In the genomic region with DNA sequence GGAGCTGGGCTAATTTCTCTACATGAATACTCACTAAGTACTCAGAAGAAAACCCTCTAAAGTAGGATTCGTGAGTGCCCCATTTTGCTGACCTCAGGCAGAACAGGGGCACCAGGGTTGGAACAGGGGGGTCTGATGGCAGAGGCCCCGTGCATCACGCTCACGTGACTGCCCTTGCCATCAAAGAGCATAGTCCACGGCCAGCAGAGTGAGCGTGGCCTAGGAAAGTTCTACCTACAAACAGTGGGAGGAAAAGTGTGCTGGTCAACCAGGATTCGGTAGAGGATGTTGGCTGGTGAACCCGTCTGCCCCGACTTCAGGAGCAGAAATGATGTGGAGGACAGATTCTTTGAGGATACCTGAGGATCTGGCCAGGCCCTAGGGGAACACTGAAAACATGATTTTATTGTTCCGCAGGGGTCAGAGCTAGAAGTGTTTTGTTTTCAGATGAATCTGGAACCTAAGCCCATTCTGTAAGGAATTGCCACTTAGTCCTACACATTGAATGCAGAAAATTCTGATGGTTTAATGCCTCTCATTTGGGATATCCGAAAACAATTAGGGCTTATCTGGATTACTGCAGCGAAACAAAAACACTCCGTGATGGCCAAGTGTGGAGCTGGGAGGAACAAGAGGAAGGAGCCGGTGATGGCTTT, we compare ENCODE assay signal across 23 cellular contexts.
DNase-seq lines count a peak whose midpoint lies in the region; ATAC-seq, FAIRE-seq and TF ChIP-seq lines count a peak whose summit lies in the region.
"Had no signal": no experiment of that assay in that cellular context is flagged by ENCODE, and none has a peak within 500 bp of the region (broad histone marks: within the 10 kb centered on the region; RNA-seq: fewer than 3 reads in every experiment).

No MANE protein-coding gene starts in this region.

- H4K8ac ChIP-seq in IMR-90 (ENCODE audit: low read depth in 2 of 2, low read length in 2 of 2), result peak overlapping the region; percentile 51 to 87

- 63% methylated on average over 6 of the region's 14 CpGs; no CpG with 5 or more reads in 1 of the 2 experiments for WGBS in IMR-90 (ENCODE audit: extremely low coverage in 2 of 2, insufficient read length in 1 of 2), 2 experiments
- WGBS in adrenal gland, 4 donors, result 36 to 59% (median 44%) methylated on average over 13 to 14 of the region's 14 CpGs
- 83 to 92% methylated on average over 14 of the region's 14 CpGs for WGBS in sigmoid colon, 2 donors

- H3K27ac ChIP-seq in IMR-90 (ENCODE audit: insufficient read depth, low read length) (peak overlapping the region; percentile 79), adrenal gland (peak overlapping the region; percentile 40 to 97 (median 95)), keratinocyte (ENCODE audit: control insufficient read depth, insufficient read depth, low read length) (peak overlapping the region; percentile 5), sigmoid colon (no peak overlapping the region)
- H3K27ac ChIP-seq: heart right ventricle, psoas muscle had no signal

- TF ChIP-seq POLR2A in IMR-90 (IDR thresholded peaks at IDR 0.05; ENCODE audit: low read depth, low read length) (no peak), adrenal gland (IDR thresholded peaks at IDR 0.05) (peak; percentile 8 to 67), sigmoid colon (IDR thresholded peaks at IDR 0.05) (no peak)

- peak overlapping the region; percentile 78; the same call in 1 of the 2 replicates for H3K18ac ChIP-seq in IMR-90 (ENCODE audit: low read depth, low read length)

- H3K4me3 Mint-ChIP-seq in type B pancreatic cell, result no peak overlapping the region
- no peak overlapping the region for H3K4me3 Mint-ChIP-seq in immature natural killer cell
- H3K4me3 Mint-ChIP-seq: activated naive CD4-positive, alpha-beta T cell treated with anti-CD3 and anti-CD28 coated beads, Interleukin-2, amount 10 ng/mL, durations not matched to agents 7 days and 5 days; effector memory CD8-positive, alpha-beta T cell; nephron had no signal

- intact Hi-C loops in IMR-90 (cut with micrococcal nuclease), result no loop called here
- intact Hi-C loops in adrenal gland (cut with DNase I), result no loop called here
- intact Hi-C loops in sigmoid colon (cut with DNase I), result no loop called here

- H3K27me3 ChIP-seq in IMR-90 (ENCODE audit: control insufficient read depth, insufficient read depth, low read length) (no peaks in the 10 kb centered on the region), adrenal gland (no peaks in the 10 kb centered on the region), keratinocyte (ENCODE audit: control insufficient read depth, extremely low read depth, insufficient read depth, low read length) (no peaks in the 10 kb centered on the region), sigmoid colon (peaks cover 0 to 6% (median 0%) of the 10 kb centered on the region in 3 donors)

- H3K27me3 Mint-ChIP-seq in type B pancreatic cell (peaks cover 9% of the 10 kb centered on the region), immature natural killer cell (ENCODE audit: low read depth in 3 of 3) (peaks cover 0 to 2% (median 0%) of the 10 kb centered on the region in 3 donors)

- CTCF ChIA-PET in IMR-90 (lab: Yijun Ruan, JAX), result interaction anchor here (0.6 kb wide), 1 partner anchor 16 kb away, joined by 3 read pairs; no protein-coding TSS in a partner anchor

- peak overlapping the region; percentile 87 for H2BK20ac ChIP-seq in IMR-90 (ENCODE audit: low read depth, low read length)

- peak overlapping the region; percentile 67 for H2BK120ac ChIP-seq in IMR-90 (ENCODE audit: low read depth, low read length)

- no peaks in the 10 kb centered on the region for H3K36me3 Mint-ChIP-seq in type B pancreatic cell
- no peaks in the 10 kb centered on the region for H3K36me3 Mint-ChIP-seq in immature natural killer cell
- H3K36me3 Mint-ChIP-seq: activated naive CD4-positive, alpha-beta T cell treated with anti-CD3 and anti-CD28 coated beads, Interleukin-2, amount 10 ng/mL, durations not matched to agents 7 days and 5 days had no signal

- POLR2A ChIA-PET in IMR-90 (lab: Charles Lee; ENCODE audit: unreplicated experiment), result no interaction called here

- H4K5ac ChIP-seq in IMR-90 (ENCODE audit: low read depth, low read length), result peak overlapping the region; percentile 63

- no peak for TF ChIP-seq EP300 in sigmoid colon (IDR thresholded peaks at IDR 0.05)

- dilution Hi-C loops in IMR-90 (cut with HindIII; ENCODE audit: low sequenced_read_pairs, unreplicated experiment) (no loop called here), keratinocyte (cut with MboI; ENCODE audit: extremely low pct_ligation_motif_present, low sequenced_read_pairs) (no loop called here)

- peak overlapping the region; percentile 57; the same call in 1 of the 2 replicates for H3K14ac ChIP-seq in IMR-90 (replicated peaks; ENCODE audit: low read depth, low read length)

- peak overlapping the region; percentile 0 for H2AFZ ChIP-seq in IMR-90 (replicated peaks; ENCODE audit: low read length, poor library complexity)
- H2AFZ ChIP-seq in keratinocyte (ENCODE audit: control insufficient read depth, low read length), result no peak overlapping the region

- H3K9me1 ChIP-seq in IMR-90 (ENCODE audit: insufficient read depth, low read length) (no peaks in the 10 kb centered on the region), keratinocyte (ENCODE audit: control insufficient read depth, extremely low read depth, insufficient read depth, low read length) (no peaks in the 10 kb centered on the region)

- H3K9ac ChIP-seq in IMR-90 (ENCODE audit: low read depth, low read length), result no peak overlapping the region
- no peak overlapping the region for H3K9ac ChIP-seq in keratinocyte (ENCODE audit: control insufficient read depth, extremely low read depth, insufficient read depth, low read length)

- H3K23ac ChIP-seq in IMR-90 (ENCODE audit: low read depth, low read length), result peak overlapping the region; percentile 29; the same call in 1 of the 2 replicates

- H3K36me3 ChIP-seq in IMR-90 (ENCODE audit: control insufficient read depth, insufficient read depth, low read length), result no peaks in the 10 kb centered on the region
- no peaks in the 10 kb centered on the region for H3K36me3 ChIP-seq in adrenal gland (replicated peaks in 1 of 2)
- H3K36me3 ChIP-seq in keratinocyte (ENCODE audit: control insufficient read depth in 2 of 2, extremely low read depth in 1 of 2, insufficient read depth in 2 of 2, low read length in 2 of 2), result no peaks in the 10 kb centered on the region
- no peaks in the 10 kb centered on the region for H3K36me3 ChIP-seq in sigmoid colon
- H3K36me3 ChIP-seq: heart right ventricle had no signal

- no peak overlapping the region for H3K4me3 ChIP-seq in IMR-90 (ENCODE audit: insufficient read depth, low read depth, low read length)
- no peak overlapping the region for H3K4me3 ChIP-seq in adrenal gland
- no peak overlapping the region for H3K4me3 ChIP-seq in keratinocyte (ENCODE audit: control insufficient read depth in 2 of 3, extremely low read depth in 1 of 3, insufficient read depth in 2 of 3, low read depth in 1 of 3, low read length in 3 of 3)
- H3K4me3 ChIP-seq in sigmoid colon, result no peak overlapping the region
- H3K4me3 ChIP-seq: heart right ventricle, psoas muscle had no signal

- DNase-seq in IMR-90 (no peak), adrenal gland (peak in 4 of 7 donors; percentile 36 to 52 (median 40)), keratinocyte (ENCODE audit: low read depth, low spot score) (no peak), sigmoid colon (peak; percentile 46), germinal center (ENCODE audit: low spot score) (no peak), DMS153 treated with DMSO at 0.1 percent for 48 hours (lab: John Stamatoyannopoulos, UW; ENCODE audit: unreplicated experiment) (no peak), type B pancreatic cell (ENCODE audit: extremely low spot score, unreplicated experiment) (no peak), immature natural killer cell (no peak)
- DNase-seq: activated naive CD4-positive, alpha-beta T cell treated with anti-CD3 and anti-CD28 coated beads, Interleukin-2, amount 10 ng/mL, durations not matched to agents 7 days and 5 days; AML-193; aorta; COR-L47; effector memory CD8-positive, alpha-beta T cell; heart right ventricle; KG1; NCI-H1048; NCI-H2029 treated with DMSO at 0.1 percent for 48 hours; NCI-H446; stimulated activated CD4-positive, alpha-beta T cell treated with anti-CD3 and anti-CD28 coated beads, Interleukin-12 subunit alpha, Interleukin-12 subunit beta, amount 100 ng/mL, for 4 hours had no signal

- H2AK5ac ChIP-seq in IMR-90 (ENCODE audit: low read depth, low read length), result peak overlapping the region; percentile 70

- H3K4me1 ChIP-seq in IMR-90 (ENCODE audit: control insufficient read depth, insufficient read depth, low read length), result peaks cover 4% of the 10 kb centered on the region
- peaks cover 27 to 35% of the 10 kb centered on the region in 2 donors for H3K4me1 ChIP-seq in adrenal gland (replicated peaks in 1 of 2)
- H3K4me1 ChIP-seq in keratinocyte (ENCODE audit: control insufficient read depth, extremely low read depth, insufficient read depth, low read length), result peaks cover 12% of the 10 kb centered on the region
- no peaks in the 10 kb centered on the region for H3K4me1 ChIP-seq in sigmoid colon
- H3K4me1 ChIP-seq: heart right ventricle, psoas muscle had no signal

- no peaks in the 10 kb centered on the region for H3K79me1 ChIP-seq in IMR-90 (ENCODE audit: low read depth in 1 of 2, low read length in 2 of 2)

- no peak for FAIRE-seq in keratinocyte (lab: Jason Lieb, UNC)
- FAIRE-seq: GM18507, TTC549 had no signal

- H2AK9ac ChIP-seq in IMR-90 (replicated peaks; ENCODE audit: low read depth, low read length, poor library complexity), result peak overlapping the region; percentile 1

- H3K4me2 ChIP-seq in IMR-90 (ENCODE audit: low read depth, low read length) (no peak overlapping the region), keratinocyte (ENCODE audit: control insufficient read depth, extremely low read depth, insufficient read depth, low read depth, low read length) (peak overlapping the region; percentile 55)

- 0 out of 3 replicates have a peak overlapping the region, but pooled peaks have one; percentile 80 for H2BK15ac ChIP-seq in IMR-90 (ENCODE audit: low read depth, low read length)

- TF ChIP-seq RAD21 in IMR-90 (IDR thresholded peaks at IDR 0.05; ENCODE audit: low read length), result no peak

- H3K9me3 ChIP-seq in IMR-90 (ENCODE audit: control insufficient read depth, insufficient read depth, low read length), result peaks cover 20% of the 10 kb centered on the region
- H3K9me3 ChIP-seq in adrenal gland (replicated peaks in 1 of 3), result no peaks in the 10 kb centered on the region
- H3K9me3 ChIP-seq in keratinocyte (ENCODE audit: control insufficient read depth, low read depth, low read length), result no peaks in the 10 kb centered on the region
- H3K9me3 ChIP-seq in sigmoid colon, result no peaks in the 10 kb centered on the region
- H3K9me3 ChIP-seq: psoas muscle had no signal

- H3K56ac ChIP-seq in IMR-90 (ENCODE audit: extremely low read depth, insufficient read depth, low read length), result peak overlapping the region; percentile 65

- BruUV-seq in IMR-90 (replicated peaks; lab: Mats Ljungman, UMichigan), result no TSS peak

- H3K4me1 Mint-ChIP-seq in type B pancreatic cell (ENCODE audit: unreplicated experiment) (no peaks in the 10 kb centered on the region), immature natural killer cell (no peaks in the 10 kb centered on the region)

- H3K27ac Mint-ChIP-seq in type B pancreatic cell (no peak overlapping the region), immature natural killer cell (no peak overlapping the region)
- H3K27ac Mint-ChIP-seq: activated naive CD4-positive, alpha-beta T cell treated with anti-CD3 and anti-CD28 coated beads, Interleukin-2, amount 10 ng/mL, durations not matched to agents 7 days and 5 days; effector memory CD8-positive, alpha-beta T cell; nephron had no signal

- H4K91ac ChIP-seq in IMR-90 (ENCODE audit: insufficient read depth, low read depth, low read length), result peak overlapping the region; percentile 85

- no peak for TF ChIP-seq CTCF in IMR-90 (conservative IDR thresholded peaks at IDR 0.05; ENCODE audit: low read depth, low read length)
- TF ChIP-seq CTCF in adrenal gland (IDR thresholded peaks at IDR 0.05), result no peak
- TF ChIP-seq CTCF in keratinocyte (optimal IDR thresholded peaks at IDR 0.05 in 1 of 3, IDR thresholded peaks at IDR 0.05 in 1 of 3, conservative IDR thresholded peaks at IDR 0.05 in 1 of 3; ENCODE audit: extremely low read depth in 1 of 3, insufficient read depth in 2 of 3, low read length in 3 of 3), result no peak
- TF ChIP-seq CTCF in sigmoid colon (IDR thresholded peaks at IDR 0.05), result no peak
- no peak for TF ChIP-seq CTCF in type B pancreatic cell (conservative IDR thresholded peaks at IDR 0.05)

- peaks cover 4% of the 10 kb centered on the region for H3K9me3 Mint-ChIP-seq in type B pancreatic cell
- no peaks in the 10 kb centered on the region for H3K9me3 Mint-ChIP-seq in immature natural killer cell

- in situ Hi-C loops in IMR-90 (cut with MboI; ENCODE audit: low sequenced_read_pairs), result no loop called here

- H3K79me2 ChIP-seq in keratinocyte (ENCODE audit: control insufficient read depth, insufficient read depth, low read length), result no peaks in the 10 kb centered on the region

- no peaks in the 10 kb centered on the region for H4K20me1 ChIP-seq in IMR-90 (ENCODE audit: insufficient read depth, low read length)
- H4K20me1 ChIP-seq in keratinocyte (ENCODE audit: control insufficient read depth, extremely low read depth, insufficient read depth, low read length), result no peaks in the 10 kb centered on the region

- ATAC-seq in IMR-90 (ENCODE audit: low read depth), result no peak
- ATAC-seq: effector memory CD8-positive, alpha-beta T cell; heart right ventricle had no signal

- peak overlapping the region; percentile 92 for H3K4ac ChIP-seq in IMR-90 (ENCODE audit: low read depth, low read length)

- H2BK5ac ChIP-seq in IMR-90 (ENCODE audit: low read depth, low read length, poor library complexity, severe bottlenecking), result peak overlapping the region; percentile 48

Comparison
In these comparisons a context has a peak if more than half of its experiments do, and no peak if none do; other contexts are left out.
1. DNase-seq: peak in adrenal gland (4 of 7) and sigmoid colon (single experiment); none in IMR-90 (single experiment), keratinocyte (single experiment), germinal center (single experiment), DMS153 treated with DMSO at 0.1 percent for 48 hours (single experiment), type B pancreatic cell (single experiment) and immature natural killer cell (0 of 3).
2. H3K27ac ChIP-seq: peak in IMR-90 (single experiment), adrenal gland (5 of 5) and keratinocyte (single experiment); none in sigmoid colon (0 of 4).
3. POLR2A ChIP-seq: peak in adrenal gland (2 of 2); none in IMR-90 (single experiment) and sigmoid colon (0 of 2).